ENCODE assay signal across 26 cellular contexts in genomic region chr11:45941285-45941684, GRCh38. TPM values are rescaled to one million over a fixed set of nuclear protein-coding genes. Genes with fewer than 3 reads are reported as not detected.
"Had no signal": no experiment of that assay in that cellular context is flagged by ENCODE, and none has a peak within 500 bp of the region (broad histone marks: within the 10 kb centered on the region; RNA-seq: fewer than 3 reads in every experiment).

No MANE protein-coding gene starts in this region.

- H3K27ac ChIP-seq: neural progenitor cell, ovary, right atrium auricular region, sigmoid colon, skin epidermis, suprapubic skin, thyroid gland had no signal

- H3K36me3 ChIP-seq: neural progenitor cell, ovary had no signal

- H3K4me1 ChIP-seq: neural progenitor cell, sigmoid colon, suprapubic skin, thyroid gland had no signal

- ATAC-seq: left colon; left ventricle myocardium superior; natural killer cell treated with Interleukin-12 subunit alpha and Interleukin-12 subunit beta and Interleukin-15 and Interleukin-18, amount 100 ng/mL, for 72 hours had no signal

- H3K27me3 ChIP-seq: neural progenitor cell, ovary, right atrium auricular region, sigmoid colon, suprapubic skin, thyroid gland had no signal

- DNase-seq: effector CD8-positive, alpha-beta T cell; foreskin melanocyte; head of caudate nucleus; hippocampal formation; left colon; left ventricle myocardium superior; mesenchymal stem cell; midbrain; nucleus accumbens; ovary; sigmoid colon; stimulated activated CD4-positive, alpha-beta T cell treated with anti-CD3 and anti-CD28 coated beads, Interleukin-2, amount 100 ng/mL, for 24 hours; stimulated activated CD4-positive, alpha-beta T cell treated with anti-CD3 and anti-CD28 coated beads, Interleukin-4, amount 100 ng/mL, for 4 hours; stimulated activated naive CD4-positive, alpha-beta T cell; thyroid gland had no signal

- H3K9me3 ChIP-seq: ovary, right atrium auricular region, sigmoid colon, suprapubic skin, thyroid gland had no signal

- H3K4me3 Mint-ChIP-seq: natural killer cell treated with Interleukin-12 subunit alpha and Interleukin-12 subunit beta and Interleukin-15 and Interleukin-18, amount 100 ng/mL, for 72 hours; neural progenitor cell; type B pancreatic cell had no signal

- H3K9me3 Mint-ChIP-seq: natural killer cell treated with Interleukin-12 subunit alpha and Interleukin-12 subunit beta and Interleukin-15 and Interleukin-18, amount 100 ng/mL, for 72 hours; neural progenitor cell; type B pancreatic cell had no signal

- H3K9ac ChIP-seq: neural progenitor cell had no signal

- H3K4me1 Mint-ChIP-seq: neural progenitor cell had no signal

- H3K4me2 ChIP-seq: neural progenitor cell had no signal

- H2AFZ ChIP-seq: neural progenitor cell had no signal

- FAIRE-seq: urothelium cell line had no signal

- H3K27me3 Mint-ChIP-seq: natural killer cell treated with Interleukin-12 subunit alpha and Interleukin-12 subunit beta and Interleukin-15 and Interleukin-18, amount 100 ng/mL, for 72 hours; type B pancreatic cell had no signal

- H3K27ac Mint-ChIP-seq: natural killer cell treated with Interleukin-12 subunit alpha and Interleukin-12 subunit beta and Interleukin-15 and Interleukin-18, amount 100 ng/mL, for 72 hours; neural progenitor cell; type B pancreatic cell had no signal

- H3K4me3 ChIP-seq: lung, neural progenitor cell, ovary, right atrium auricular region, sigmoid colon, skin epidermis, suprapubic skin, thyroid gland had no signal

RNA-seq across cellular contexts. Expression of gene LARGE2, which starts 18.8 kb away (rescaled TPM):
- total RNA-seq: dermis microvascular lymphatic vessel endothelial cell, left ventricle myocardium superior, posterior vena cava, sigmoid colon had no signal

RNA-seq across cellular contexts. Expression of gene FREY1, which starts 34.2 kb away (rescaled TPM):
- total RNA-seq: kidney epithelial cell had no signal
